ENCODE assay signal across 8 cellular contexts in genomic region chr11:47185305-47186075, GRCh38. TPM values are rescaled to one million over a fixed set of nuclear protein-coding genes. Genes with fewer than 3 reads are reported as not detected.
DNase-seq lines count a peak whose midpoint lies in the region; ATAC-seq and TF ChIP-seq lines count a peak whose summit lies in the region.

No MANE protein-coding gene starts in this region.

- H3K27me3 Mint-ChIP-seq in CD8-positive, alpha-beta T cell (ENCODE audit: low read depth), result peaks cover 31% of the 10 kb centered on the region

- no peaks in the 10 kb centered on the region for H3K36me3 Mint-ChIP-seq in CD8-positive, alpha-beta T cell

- no peaks in the 10 kb centered on the region for H3K36me3 ChIP-seq in CD8-positive, alpha-beta T cell (ENCODE audit: insufficient read depth, low read length)
- H3K36me3 ChIP-seq in neutrophil, result no peaks in the 10 kb centered on the region

- peak overlapping the region; percentile 37 for H3K4me3 ChIP-seq in CD8-positive, alpha-beta T cell (ENCODE audit: low read depth, low read length)
- peak overlapping the region; percentile 47 to 65 for H3K4me3 ChIP-seq in neutrophil (ENCODE audit: low read depth in 1 of 2, low read length in 1 of 2)

- DNase-seq in CD8-positive, alpha-beta T cell, result no peak
- DNase-seq in activated CD4-positive, alpha-beta T cell treated with anti-CD3 and anti-CD28 coated beads, Interleukin-2, amount 50 U/mL, for 48 hours, result peak; percentile 14 to 16
- DNase-seq in foreskin keratinocyte, result peak in 1 of 2 donors; percentile 78
- no peak for DNase-seq in stimulated activated naive CD4-positive, alpha-beta T cell treated with Interleukin-2 at 50 U/mL for 16 hours (lab: John Stamatoyannopoulos, UW)
- DNase-seq in posterior vena cava (ENCODE audit: low spot score), result no peak
- DNase-seq in putamen (ENCODE audit: low spot score), result no peak

- CTCF ChIA-PET in CD8-positive, alpha-beta T cell (lab: Charles Lee), result interaction anchor here (1.0 to 1.9 kb wide), 4 partner anchors 23 to 268 kb away, joined by 3 to 7 read pairs (median 4); no protein-coding TSS in a partner anchor

- no peak for TF ChIP-seq CTCF in CD8-positive, alpha-beta T cell (IDR thresholded peaks at IDR 0.05)
- TF ChIP-seq CTCF in foreskin keratinocyte (conservative IDR thresholded peaks at IDR 0.05) (no peak), neutrophil (IDR thresholded peaks at IDR 0.05) (no peak)

- H3K27me3 ChIP-seq in CD8-positive, alpha-beta T cell (ENCODE audit: insufficient read depth, low read length), result peaks cover 7% of the 10 kb centered on the region
- no peaks in the 10 kb centered on the region for H3K27me3 ChIP-seq in foreskin keratinocyte
- peaks cover 75% of the 10 kb centered on the region for H3K27me3 ChIP-seq in neutrophil

- ATAC-seq in CD8-positive, alpha-beta T cell, result no peak
- ATAC-seq in HG03354 (IDR thresholded peaks at IDR 0.05; ENCODE audit: poor library complexity, severe bottlenecking, unreplicated experiment) (peak; percentile 13), foreskin keratinocyte (peak; percentile 73)

- no peak overlapping the region for H3K27ac Mint-ChIP-seq in CD8-positive, alpha-beta T cell

- no peaks in the 10 kb centered on the region for H3K9me3 ChIP-seq in CD8-positive, alpha-beta T cell (ENCODE audit: low read length)
- H3K9me3 ChIP-seq in neutrophil, result no peaks in the 10 kb centered on the region

- H3K4me1 ChIP-seq in CD8-positive, alpha-beta T cell (ENCODE audit: insufficient read depth, low read length), result peaks cover 16% of the 10 kb centered on the region
- peaks cover 9% of the 10 kb centered on the region for H3K4me1 ChIP-seq in foreskin keratinocyte
- peaks cover 18 to 20% of the 10 kb centered on the region in 2 experiments for H3K4me1 ChIP-seq in neutrophil (ENCODE audit: control insufficient read depth in 1 of 2, insufficient read depth in 1 of 2, low read depth in 1 of 2, low read length in 1 of 2)

- intact Hi-C loops in CD8-positive, alpha-beta T cell (cut with DNase I, micrococcal nuclease), result loop anchor here in 1 of 2 experiments (2.0 kb wide), 1 partner anchor 29 kb away; the partner anchor contains the start of gene DDB2
- intact Hi-C loops in posterior vena cava (cut with DNase I), result no loop called here

- POLR2A ChIA-PET in CD8-positive, alpha-beta T cell (lab: Charles Lee), result interaction anchor here (0.7 to 1.3 kb wide), 4 partner anchors 17 to 222 kb away, joined by 3 to 5 read pairs (median 3); partner anchors contain the start of gene DDB2

- H3K9me3 Mint-ChIP-seq in CD8-positive, alpha-beta T cell, result no peaks in the 10 kb centered on the region

- peaks cover 9% of the 10 kb centered on the region for H3K4me1 Mint-ChIP-seq in CD8-positive, alpha-beta T cell (ENCODE audit: low read depth)

- H3K27ac ChIP-seq in CD8-positive, alpha-beta T cell (ENCODE audit: low read depth, low read length), result no peak overlapping the region
- H3K27ac ChIP-seq in foreskin keratinocyte, result peak overlapping the region; percentile 65
- no peak overlapping the region for H3K27ac ChIP-seq in neutrophil

- peak overlapping the region; percentile 49 for H3K4me3 Mint-ChIP-seq in CD8-positive, alpha-beta T cell

RNA-seq across cellular contexts. Expression of gene PACSIN3, which starts 0.7 kb away (rescaled TPM):
- not detected for total RNA-seq in CD8-positive, alpha-beta T cell
- total RNA-seq in foreskin keratinocyte (67.9 and 71.4 TPM in 2 replicates), posterior vena cava (10 to 100 TPM; 33.1 to 47.4 TPM)
- 85.9 and 87.5 TPM in 2 replicates for polyA plus RNA-seq in foreskin keratinocyte

RNA-seq across cellular contexts. Expression of gene ARFGAP2, which starts 8.8 kb away (rescaled TPM):
- total RNA-seq in CD8-positive, alpha-beta T cell, result 100 to 1,000 TPM; 194 to 215 TPM
- total RNA-seq in foreskin keratinocyte (78.2 and 83.5 TPM in 2 replicates), posterior vena cava (10 to 100 TPM; 49.4 to 58.5 TPM)
- polyA plus RNA-seq in foreskin keratinocyte, result 51.4 and 52.2 TPM in 2 replicates

RNA-seq across cellular contexts. Expression of gene DDB2, which starts 29.3 kb away (rescaled TPM):
- total RNA-seq in CD8-positive, alpha-beta T cell, result 10 to 100 TPM; 39.0 to 43.0 TPM
- total RNA-seq in foreskin keratinocyte (57.9 and 67.0 TPM in 2 replicates), posterior vena cava (10 to 100 TPM; 30.1 to 31.5 TPM)
- polyA plus RNA-seq in foreskin keratinocyte, result 61.9 and 71.7 TPM in 2 replicates

Comparison
In these comparisons a context has a peak if more than half of its experiments do, and no peak if none do; other contexts are left out.
1. DNase-seq: peak in activated CD4-positive, alpha-beta T cell treated with anti-CD3 and anti-CD28 coated beads, Interleukin-2, amount 50 U/mL, for 48 hours (2 of 2); none in CD8-positive, alpha-beta T cell (0 of 7), stimulated activated naive CD4-positive, alpha-beta T cell treated with Interleukin-2 at 50 U/mL for 16 hours (single experiment), posterior vena cava (single experiment) and putamen (single experiment).
2. RNA of gene PACSIN3, which starts 0.7 kb away (total RNA-seq): 67.9 to 71.4 TPM in foreskin keratinocyte and 33.1 to 47.4 TPM in posterior vena cava; not detected in CD8-positive, alpha-beta T cell; every median in the first group is over 10 times any median in the second.